9 cellular contexts compared by ENCODE assay signal in the genomic region with DNA sequence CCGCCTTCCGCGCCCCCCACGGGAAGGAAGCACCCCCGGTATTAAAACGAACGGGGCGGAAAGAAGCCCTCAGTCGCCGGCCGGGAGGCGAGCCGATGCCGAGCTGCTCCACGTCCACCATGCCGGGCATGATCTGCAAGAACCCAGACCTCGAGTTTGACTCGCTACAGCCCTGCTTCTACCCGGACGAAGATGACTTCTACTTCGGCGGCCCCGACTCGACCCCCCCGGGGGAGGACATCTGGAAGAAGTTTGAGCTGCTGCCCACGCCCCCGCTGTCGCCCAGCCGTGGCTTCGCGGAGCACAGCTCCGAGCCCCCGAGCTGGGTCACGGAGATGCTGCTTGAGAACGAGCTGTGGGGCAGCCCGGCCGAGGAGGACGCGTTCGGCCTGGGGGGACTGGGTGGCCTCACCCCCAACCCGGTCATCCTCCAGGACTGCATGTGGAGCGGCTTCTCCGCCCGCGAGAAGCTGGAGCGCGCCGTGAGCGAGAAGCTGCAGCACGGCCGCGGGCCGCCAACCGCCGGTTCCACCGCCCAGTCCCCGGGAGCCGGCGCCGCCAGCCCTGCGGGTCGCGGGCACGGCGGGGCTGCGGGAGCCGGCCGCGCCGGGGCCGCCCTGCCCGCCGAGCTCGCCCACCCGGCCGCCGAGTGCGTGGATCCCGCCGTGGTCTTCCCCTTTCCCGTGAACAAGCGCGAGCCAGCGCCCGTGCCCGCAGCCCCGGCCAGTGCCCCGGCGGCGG. TPM values are rescaled to one million over a fixed set of nuclear protein-coding genes. Genes with fewer than 3 reads are reported as not detected.
DNase-seq lines count a peak whose midpoint lies in the region; ATAC-seq and FAIRE-seq lines count a peak whose summit lies in the region.
"Had no signal": no experiment of that assay in that cellular context is flagged by ENCODE, and none has a peak within 500 bp of the region (broad histone marks: within the 10 kb centered on the region; RNA-seq: fewer than 3 reads in every experiment).

No MANE protein-coding gene starts in this region.

- no peaks in the 10 kb centered on the region for H3K9me3 ChIP-seq in small intestine (ENCODE audit: control insufficient read depth, low read depth)

- no peak for FAIRE-seq in small intestine (lab: Jason Lieb, UNC)

- no peaks in the 10 kb centered on the region for H3K9me3 Mint-ChIP-seq in activated CD4-positive, alpha-beta memory T cell treated with anti-CD3 and anti-CD28 coated beads for 36 hours
- H3K9me3 Mint-ChIP-seq in activated CD4-positive, alpha-beta memory T cell treated with anti-CD3 and anti-CD28 coated beads, Interleukin-2, amount 10 ng/mL, durations not matched to agents 7 days and 5 days: no peaks in the 10 kb centered on the region

- 1 to 3% (median 1%) methylated on average over 45 to 90 of the region's 90 CpGs for WGBS in small intestine, 3 donors

- H3K4me3 Mint-ChIP-seq in activated CD4-positive, alpha-beta memory T cell treated with anti-CD3 and anti-CD28 coated beads for 36 hours: peak overlapping the region; percentile 39
- no peak overlapping the region for H3K4me3 Mint-ChIP-seq in activated CD4-positive, alpha-beta memory T cell treated with anti-CD3 and anti-CD28 coated beads, Interleukin-2, amount 10 ng/mL, durations not matched to agents 7 days and 5 days

- peaks cover 0 to 4% of the 10 kb centered on the region in 2 donors for H3K4me1 ChIP-seq in small intestine (ENCODE audit: control insufficient read depth in 2 of 2, insufficient read depth in 1 of 2, low read depth in 1 of 2, low read length in 1 of 2)

- CTCF ChIA-PET in activated CD4-positive, alpha-beta memory T cell treated with anti-CD3 and anti-CD28 coated beads for 36 hours (lab: Charles Lee): interaction anchor here (0.6 to 3.7 kb wide), 4 partner anchors 23 to 815 kb away, joined by 3 to 39 read pairs (median 4); no protein-coding TSS in a partner anchor
- CTCF ChIA-PET in activated CD4-positive, alpha-beta memory T cell treated with anti-CD3 and anti-CD28 coated beads, Interleukin-2, amount 10 ng/mL, durations not matched to agents 7 days and 5 days (lab: Charles Lee): no interaction called here

- no peak for ATAC-seq in GM18909 (IDR thresholded peaks at IDR 0.05; ENCODE audit: poor library complexity, unreplicated experiment)
- no peak for ATAC-seq in GM18502 (IDR thresholded peaks at IDR 0.05; ENCODE audit: poor library complexity, unreplicated experiment)

- peaks cover 0 to 2% of the 10 kb centered on the region in 2 donors for H3K36me3 ChIP-seq in small intestine (ENCODE audit: control insufficient read depth in 2 of 2, insufficient read depth in 2 of 2, low read length in 2 of 2)

- H3K4me1 Mint-ChIP-seq in activated CD4-positive, alpha-beta memory T cell treated with anti-CD3 and anti-CD28 coated beads for 36 hours (ENCODE audit: low read depth): peaks cover 20% of the 10 kb centered on the region
- peaks cover 3% of the 10 kb centered on the region for H3K4me1 Mint-ChIP-seq in activated CD4-positive, alpha-beta memory T cell treated with anti-CD3 and anti-CD28 coated beads, Interleukin-2, amount 10 ng/mL, durations not matched to agents 7 days and 5 days

- DNase-seq in activated CD4-positive, alpha-beta memory T cell treated with anti-CD3 and anti-CD28 coated beads for 36 hours: peak; percentile 18
- DNase-seq in activated CD4-positive, alpha-beta memory T cell treated with anti-CD3 and anti-CD28 coated beads, Interleukin-2, amount 10 ng/mL, durations not matched to agents 7 days and 5 days: no peak
- DNase-seq in activated naive CD4-positive, alpha-beta T cell treated with anti-CD3 and anti-CD28 coated beads, Interleukin-2, amount 50 U/mL, for 16 hours: peak; percentile 15
- DNase-seq in islet precursor cell: peak; percentile 77
- DNase-seq in small intestine: no peak
- DNase-seq in T-helper 9 cell: no peak

- H3K27ac Mint-ChIP-seq in activated CD4-positive, alpha-beta memory T cell treated with anti-CD3 and anti-CD28 coated beads for 36 hours: no peak overlapping the region
- no peak overlapping the region for H3K27ac Mint-ChIP-seq in activated CD4-positive, alpha-beta memory T cell treated with anti-CD3 and anti-CD28 coated beads, Interleukin-2, amount 10 ng/mL, durations not matched to agents 7 days and 5 days

- no peaks in the 10 kb centered on the region for H3K36me3 Mint-ChIP-seq in activated CD4-positive, alpha-beta memory T cell treated with anti-CD3 and anti-CD28 coated beads for 36 hours
- H3K36me3 Mint-ChIP-seq in activated CD4-positive, alpha-beta memory T cell treated with anti-CD3 and anti-CD28 coated beads, Interleukin-2, amount 10 ng/mL, durations not matched to agents 7 days and 5 days (ENCODE audit: low read depth): no peaks in the 10 kb centered on the region

- intact Hi-C loops in activated CD4-positive, alpha-beta memory T cell treated with anti-CD3 and anti-CD28 coated beads for 36 hours (cut with micrococcal nuclease): loop anchor here (2.0 to 5.0 kb wide), 4 partner anchors 27 to 565 kb away; no protein-coding TSS in a partner anchor

- POLR2A ChIA-PET in activated CD4-positive, alpha-beta memory T cell treated with anti-CD3 and anti-CD28 coated beads for 36 hours (lab: Charles Lee): no interaction called here
- POLR2A ChIA-PET in activated CD4-positive, alpha-beta memory T cell treated with anti-CD3 and anti-CD28 coated beads, Interleukin-2, amount 10 ng/mL, durations not matched to agents 7 days and 5 days (lab: Charles Lee): no interaction called here

- H3K27me3 Mint-ChIP-seq in activated CD4-positive, alpha-beta memory T cell treated with anti-CD3 and anti-CD28 coated beads for 36 hours: peaks cover 40% of the 10 kb centered on the region
- peaks cover 61% of the 10 kb centered on the region for H3K27me3 Mint-ChIP-seq in activated CD4-positive, alpha-beta memory T cell treated with anti-CD3 and anti-CD28 coated beads, Interleukin-2, amount 10 ng/mL, durations not matched to agents 7 days and 5 days

- no peak overlapping the region for H3K27ac ChIP-seq in small intestine (ENCODE audit: low read depth in 1 of 2, low read length in 1 of 2)

- peak overlapping the region; percentile 16 to 67 for H3K4me3 ChIP-seq in small intestine (ENCODE audit: low read depth in 1 of 2, low read length in 2 of 2)

- peaks cover 0 to 3% of the 10 kb centered on the region in 2 donors for H3K27me3 ChIP-seq in small intestine (ENCODE audit: control insufficient read depth in 2 of 2, insufficient read depth in 2 of 2, low read length in 2 of 2)

RNA-seq across cellular contexts. Expression of gene MYCN, which starts 1.8 kb away (rescaled TPM):
- under 1 TPM; 0.17 to 0.38 TPM for total RNA-seq in activated CD4-positive, alpha-beta memory T cell treated with anti-CD3 and anti-CD28 coated beads for 36 hours
- not detected for total RNA-seq in activated CD4-positive, alpha-beta memory T cell treated with anti-CD3 and anti-CD28 coated beads, Interleukin-2, amount 10 ng/mL, durations not matched to agents 7 days and 5 days
- polyA plus RNA-seq in small intestine: 1 to 10 TPM; 1.1 to 2.5 (median 2.1) TPM
- total RNA-seq: renal cortical epithelial cell had no signal

Comparison
In these comparisons a context has a peak if more than half of its experiments do, and no peak if none do; other contexts are left out.
1. DNase-seq: peak in activated CD4-positive, alpha-beta memory T cell treated with anti-CD3 and anti-CD28 coated beads for 36 hours (single experiment), activated naive CD4-positive, alpha-beta T cell treated with anti-CD3 and anti-CD28 coated beads, Interleukin-2, amount 50 U/mL, for 16 hours (single experiment) and islet precursor cell (single experiment); none in activated CD4-positive, alpha-beta memory T cell treated with anti-CD3 and anti-CD28 coated beads, Interleukin-2, amount 10 ng/mL, durations not matched to agents 7 days and 5 days (single experiment), small intestine (single experiment) and T-helper 9 cell (single experiment).